1 cellular context compared by ENCODE assay signal in genomic region chr1:58900401-58900800, GRCh38.
TF ChIP-seq lines count a peak whose summit lies in the region.

No MANE protein-coding gene starts in this region.

TF ChIP-seq in K562, 482 proteins besides CTCF, POLR2A, EP300 and RAD21 (continued from another document):
- TF ChIP-seq NR2C1 (IDR thresholded peaks at IDR 0.05) = no peak
- no peak for TF ChIP-seq NR2C1 (tag; IDR thresholded peaks at IDR 0.05)
- no peak for TF ChIP-seq NFE2L1 (tag; IDR thresholded peaks at IDR 0.05; ENCODE audit: borderline replicate concordance, low read depth)
- TF ChIP-seq NCOR1 (IDR thresholded peaks at IDR 0.05) = no peak
- TF ChIP-seq TAF7 (tag; IDR thresholded peaks at IDR 0.05) = no peak
- TF ChIP-seq, protein P1, sequence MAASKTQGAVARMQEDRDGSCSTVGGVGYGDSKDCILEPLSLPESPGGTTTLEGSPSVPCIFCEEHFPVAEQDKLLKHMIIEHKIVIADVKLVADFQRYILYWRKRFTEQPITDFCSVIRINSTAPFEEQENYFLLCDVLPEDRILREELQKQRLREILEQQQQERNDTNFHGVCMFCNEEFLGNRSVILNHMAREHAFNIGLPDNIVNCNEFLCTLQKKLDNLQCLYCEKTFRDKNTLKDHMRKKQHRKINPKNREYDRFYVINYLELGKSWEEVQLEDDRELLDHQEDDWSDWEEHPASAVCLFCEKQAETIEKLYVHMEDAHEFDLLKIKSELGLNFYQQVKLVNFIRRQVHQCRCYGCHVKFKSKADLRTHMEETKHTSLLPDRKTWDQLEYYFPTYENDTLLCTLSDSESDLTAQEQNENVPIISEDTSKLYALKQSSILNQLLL (CRISPR knock-in tag; IDR thresholded peaks at IDR 0.05; ENCODE audit: borderline replicate concordance) = no peak
- no peak for TF ChIP-seq NEUROD1 (IDR thresholded peaks at IDR 0.05; ENCODE audit: borderline replicate concordance, low read depth, low read length, partially characterized antibody)
- TF ChIP-seq ZNF253 (CRISPR knock-in tag; conservative IDR thresholded peaks at IDR 0.05) = no peak
- no peak for TF ChIP-seq ZNF197 (CRISPR knock-in tag; IDR thresholded peaks at IDR 0.05; ENCODE audit: low read depth)
- TF ChIP-seq HMGN3 (IDR thresholded peaks at IDR 0.05; ENCODE audit: borderline replicate concordance, extremely low read depth, insufficient read length, low read depth, low read length) = no peak
- no peak for TF ChIP-seq HMG20A (CRISPR knock-in tag; conservative IDR thresholded peaks at IDR 0.05)
- no peak for TF ChIP-seq E2F5 (CRISPR knock-in tag; IDR thresholded peaks at IDR 0.05)
- no peak for TF ChIP-seq RBM34 (IDR thresholded peaks at IDR 0.05; ENCODE audit: borderline replicate concordance, insufficient read depth, low read length)
- TF ChIP-seq SMAD1 (IDR thresholded peaks at IDR 0.05; ENCODE audit: low read depth, low read length, partially characterized antibody) = no peak
- TF ChIP-seq, protein P2, sequence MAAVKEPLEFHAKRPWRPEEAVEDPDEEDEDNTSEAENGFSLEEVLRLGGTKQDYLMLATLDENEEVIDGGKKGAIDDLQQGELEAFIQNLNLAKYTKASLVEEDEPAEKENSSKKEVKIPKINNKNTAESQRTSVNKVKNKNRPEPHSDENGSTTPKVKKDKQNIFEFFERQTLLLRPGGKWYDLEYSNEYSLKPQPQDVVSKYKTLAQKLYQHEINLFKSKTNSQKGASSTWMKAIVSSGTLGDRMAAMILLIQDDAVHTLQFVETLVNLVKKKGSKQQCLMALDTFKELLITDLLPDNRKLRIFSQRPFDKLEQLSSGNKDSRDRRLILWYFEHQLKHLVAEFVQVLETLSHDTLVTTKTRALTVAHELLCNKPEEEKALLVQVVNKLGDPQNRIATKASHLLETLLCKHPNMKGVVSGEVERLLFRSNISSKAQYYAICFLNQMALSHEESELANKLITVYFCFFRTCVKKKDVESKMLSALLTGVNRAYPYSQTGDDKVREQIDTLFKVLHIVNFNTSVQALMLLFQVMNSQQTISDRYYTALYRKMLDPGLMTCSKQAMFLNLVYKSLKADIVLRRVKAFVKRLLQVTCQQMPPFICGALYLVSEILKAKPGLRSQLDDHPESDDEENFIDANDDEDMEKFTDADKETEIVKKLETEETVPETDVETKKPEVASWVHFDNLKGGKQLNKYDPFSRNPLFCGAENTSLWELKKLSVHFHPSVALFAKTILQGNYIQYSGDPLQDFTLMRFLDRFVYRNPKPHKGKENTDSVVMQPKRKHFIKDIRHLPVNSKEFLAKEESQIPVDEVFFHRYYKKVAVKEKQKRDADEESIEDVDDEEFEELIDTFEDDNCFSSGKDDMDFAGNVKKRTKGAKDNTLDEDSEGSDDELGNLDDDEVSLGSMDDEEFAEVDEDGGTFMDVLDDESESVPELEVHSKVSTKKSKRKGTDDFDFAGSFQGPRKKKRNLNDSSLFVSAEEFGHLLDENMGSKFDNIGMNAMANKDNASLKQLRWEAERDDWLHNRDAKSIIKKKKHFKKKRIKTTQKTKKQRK (IDR thresholded peaks at IDR 0.05; ENCODE audit: borderline replicate concordance, low read depth, low read length) = no peak
- no peak for TF ChIP-seq ADNP (tag; IDR thresholded peaks at IDR 0.05)
